ENCODE assay signal across 12 cellular contexts in the genomic region with DNA sequence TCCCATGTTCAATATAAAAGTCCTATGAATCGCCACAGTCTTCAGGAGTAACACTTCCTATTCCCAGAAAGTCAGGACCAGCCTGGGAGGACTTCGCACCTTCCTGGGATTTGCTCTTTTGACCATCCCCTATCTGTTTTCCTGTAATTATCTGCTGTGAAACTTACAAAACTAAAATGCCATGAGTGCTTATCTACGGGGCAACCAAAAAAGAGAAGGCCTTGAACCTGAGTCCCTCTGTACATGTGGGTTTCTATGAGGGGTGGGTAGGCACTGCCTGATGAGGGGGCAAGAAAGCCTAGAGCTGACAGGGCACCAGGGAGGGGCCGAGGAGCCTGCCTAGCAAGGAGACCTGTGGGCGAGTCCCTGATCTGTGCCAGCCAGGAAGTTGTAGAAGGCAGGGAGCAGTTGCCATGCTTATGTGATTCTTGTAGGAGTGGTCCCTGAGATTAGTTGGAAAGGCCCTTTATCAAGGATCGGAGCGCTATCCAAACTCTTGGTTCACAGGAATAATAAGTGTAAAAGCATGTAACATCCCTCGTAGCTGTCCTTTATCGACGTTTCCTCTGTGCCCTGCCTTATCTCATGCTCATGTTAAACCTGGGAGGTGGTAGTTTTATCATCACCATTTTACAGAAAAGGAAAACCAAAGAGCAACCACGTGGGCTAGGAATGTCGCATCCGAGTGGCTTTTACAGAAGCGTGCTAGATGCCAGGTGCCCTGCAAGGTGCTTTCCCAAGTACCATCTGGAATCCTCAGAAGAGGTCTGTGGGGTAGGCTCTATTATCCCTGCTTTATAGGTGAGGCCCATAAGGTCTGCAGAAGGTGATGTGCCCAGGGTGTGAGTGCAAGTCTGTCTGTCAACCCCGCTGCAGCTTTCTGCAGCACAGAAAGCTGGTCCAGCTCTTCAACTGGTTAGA.
DNase-seq lines count a peak whose midpoint lies in the region; ATAC-seq and TF ChIP-seq lines count a peak whose summit lies in the region.
"Had no signal": no experiment of that assay in that cellular context is flagged by ENCODE, and none has a peak within 500 bp of the region (broad histone marks: within the 10 kb centered on the region; RNA-seq: fewer than 3 reads in every experiment).

No MANE protein-coding gene starts in this region.

- H2BK15ac ChIP-seq in neuronal stem cell (ENCODE audit: low read length) = no peak overlapping the region

- no peaks in the 10 kb centered on the region for H3K9me3 ChIP-seq in CD4-positive, alpha-beta T cell (ENCODE audit: control insufficient read depth, low read length)
- H3K9me3 ChIP-seq in neuronal stem cell (replicated peaks in 1 of 2; ENCODE audit: control insufficient read depth in 2 of 2, insufficient read depth in 1 of 2, low read depth in 1 of 2, low read length in 2 of 2) = no peaks in the 10 kb centered on the region

- CTCF ChIA-PET in CD4-positive, alpha-beta T cell (lab: Charles Lee) = no interaction called here

- H3K9ac ChIP-seq in neuronal stem cell (ENCODE audit: low read depth, low read length, poor library complexity) = no peak overlapping the region

- H3K23ac ChIP-seq in neuronal stem cell (ENCODE audit: low read depth, low read length, poor library complexity) = no peak overlapping the region

- peak overlapping the region; percentile 75 for H3K27ac Mint-ChIP-seq in CD4-positive, alpha-beta T cell
- peak overlapping the region in 2 of 3 donors; percentile 54 to 83 for H3K27ac Mint-ChIP-seq in IgD-negative memory B cell
- peak overlapping the region; percentile 97 for H3K27ac Mint-ChIP-seq in central memory CD8-positive, alpha-beta T cell (ENCODE audit: low read depth)

- no peaks in the 10 kb centered on the region for H3K36me3 ChIP-seq in neuronal stem cell (replicated peaks in 1 of 2; ENCODE audit: control insufficient read depth in 2 of 2, insufficient read depth in 2 of 2, low read length in 2 of 2)

- no CpG with 5 or more reads among the region's 15 CpGs for WGBS in neuronal stem cell (ENCODE audit: extremely low coverage in 2 of 2, insufficient read length in 2 of 2, insufficient replicate concordance in 1 of 2), 2 donors

- no peak overlapping the region for H2AFZ ChIP-seq in neuronal stem cell (ENCODE audit: low read length)

- no peak for DNase-seq in CD4-positive, alpha-beta T cell
- DNase-seq in central memory CD8-positive, alpha-beta T cell (ENCODE audit: low spot score in 2 of 2) = no peak
- DNase-seq in neuronal stem cell (ENCODE audit: low spot score) = no peak
- no peak for DNase-seq in C1 segment of cervical spinal cord (lab: John Stamatoyannopoulos, UW)
- no peak for DNase-seq in midbrain (lab: John Stamatoyannopoulos, UW)
- DNase-seq: activated T-cell treated with anti-CD3 and anti-CD28 coated beads, Interleukin-2, amount 50 U/mL, for 4 hours; DND-41; NCI-H2171 had no signal

- no peak overlapping the region for H3K27ac ChIP-seq in CD4-positive, alpha-beta T cell (ENCODE audit: low read depth, low read length)
- H3K27ac ChIP-seq in neuronal stem cell (replicated peaks; ENCODE audit: low read length) = no peak overlapping the region
- H3K27ac ChIP-seq: SK-N-MC had no signal

- H3K4ac ChIP-seq in neuronal stem cell (ENCODE audit: low read length) = no peak overlapping the region

- intact Hi-C loops in CD4-positive, alpha-beta T cell (cut with DNase I, micrococcal nuclease) = loop anchor here in 1 of 2 experiments (10.0 kb wide), 1 partner anchor 113 kb away; the partner anchor contains the start of gene B3GNT2

- no peaks in the 10 kb centered on the region for H3K27me3 Mint-ChIP-seq in CD4-positive, alpha-beta T cell
- H3K27me3 Mint-ChIP-seq in IgD-negative memory B cell = no peaks in the 10 kb centered on the region
- H3K27me3 Mint-ChIP-seq in central memory CD8-positive, alpha-beta T cell = no peaks in the 10 kb centered on the region

- H3K79me1 ChIP-seq in neuronal stem cell (ENCODE audit: low read depth, low read length) = no peaks in the 10 kb centered on the region

- H3K36me3 Mint-ChIP-seq in CD4-positive, alpha-beta T cell (ENCODE audit: low read depth) = no peaks in the 10 kb centered on the region
- H3K36me3 Mint-ChIP-seq in IgD-negative memory B cell = no peaks in the 10 kb centered on the region
- H3K36me3 Mint-ChIP-seq in central memory CD8-positive, alpha-beta T cell (ENCODE audit: insufficient read depth) = peaks cover 6% of the 10 kb centered on the region

- H3K9me3 Mint-ChIP-seq in CD4-positive, alpha-beta T cell = no peaks in the 10 kb centered on the region
- peaks cover 0 to 2% (median 0%) of the 10 kb centered on the region in 3 donors for H3K9me3 Mint-ChIP-seq in IgD-negative memory B cell
- H3K9me3 Mint-ChIP-seq in central memory CD8-positive, alpha-beta T cell = no peaks in the 10 kb centered on the region
- H3K9me3 Mint-ChIP-seq: activated T-cell treated with anti-CD3 and anti-CD28 coated beads, Interleukin-2, amount 50 U/mL, for 4 hours had no signal

- no peak for TF ChIP-seq CTCF in CD4-positive, alpha-beta T cell (IDR thresholded peaks at IDR 0.05)

- POLR2A ChIA-PET in CD4-positive, alpha-beta T cell (lab: Charles Lee) = no interaction called here

- ATAC-seq in CD4-positive, alpha-beta T cell (ENCODE audit: poor library complexity) = no peak
- no peak for ATAC-seq in central memory CD8-positive, alpha-beta T cell (replicated peaks; ENCODE audit: extremely low read depth, poor library complexity, severe bottlenecking)
- ATAC-seq in GM18511 (IDR thresholded peaks at IDR 0.05; ENCODE audit: unreplicated experiment) (no peak), GM21360 (IDR thresholded peaks at IDR 0.05; ENCODE audit: unreplicated experiment) (no peak)

- no peak overlapping the region for H2BK120ac ChIP-seq in neuronal stem cell (ENCODE audit: low read depth, low read length)

- no peaks in the 10 kb centered on the region for H3K27me3 ChIP-seq in CD4-positive, alpha-beta T cell (ENCODE audit: control insufficient read depth, insufficient read depth, low read length)
- H3K27me3 ChIP-seq in neuronal stem cell (ENCODE audit: control insufficient read depth in 3 of 3, insufficient read depth in 3 of 3, low read depth in 1 of 3, low read length in 3 of 3) = peaks cover 0 to 14% (median 0%) of the 10 kb centered on the region in 3 experiments

- H3K14ac ChIP-seq in neuronal stem cell (ENCODE audit: low read length) = no peak overlapping the region

- H3K4me2 ChIP-seq in neuronal stem cell (ENCODE audit: insufficient read depth, low read length, poor library complexity, severe bottlenecking) = no peak overlapping the region

- no peak overlapping the region for H2BK12ac ChIP-seq in neuronal stem cell (ENCODE audit: low read length)

- no peak overlapping the region for H2BK5ac ChIP-seq in neuronal stem cell (ENCODE audit: low read length)

- peaks cover 14 to 23% of the 10 kb centered on the region in 2 donors for H3K4me1 ChIP-seq in neuronal stem cell (ENCODE audit: control insufficient read depth in 2 of 2, insufficient read depth in 1 of 2, low read depth in 1 of 2, low read length in 2 of 2)

- H2AK5ac ChIP-seq in neuronal stem cell (ENCODE audit: low read depth, low read length) = peak overlapping the region; percentile 8

- no peak overlapping the region for H4K8ac ChIP-seq in neuronal stem cell (ENCODE audit: low read depth, low read length)

- H3K4me3 Mint-ChIP-seq in CD4-positive, alpha-beta T cell = no peak overlapping the region
- H3K4me3 Mint-ChIP-seq in IgD-negative memory B cell = peak overlapping the region in 1 of 4 donors; percentile 65
- peak overlapping the region; percentile 70 for H3K4me3 Mint-ChIP-seq in central memory CD8-positive, alpha-beta T cell
- H3K4me3 Mint-ChIP-seq: activated T-cell treated with anti-CD3 and anti-CD28 coated beads, Interleukin-2, amount 50 U/mL, for 4 hours had no signal

- H3K4me1 Mint-ChIP-seq in CD4-positive, alpha-beta T cell (ENCODE audit: low read depth) = peaks cover 85% of the 10 kb centered on the region
- peaks cover 61 to 72% (median 65%) of the 10 kb centered on the region in 3 donors for H3K4me1 Mint-ChIP-seq in IgD-negative memory B cell
- peaks cover 80% of the 10 kb centered on the region for H3K4me1 Mint-ChIP-seq in central memory CD8-positive, alpha-beta T cell

- no peak overlapping the region for H3K4me3 ChIP-seq in neuronal stem cell (ENCODE audit: low read length in 2 of 2)
- H3K4me3 ChIP-seq: SK-N-MC had no signal

- H3K18ac ChIP-seq in neuronal stem cell (ENCODE audit: low read length) = no peak overlapping the region

- no peak overlapping the region for H4K91ac ChIP-seq in neuronal stem cell (ENCODE audit: low read depth, low read length, poor library complexity)
